ENCODE assay signal across 9 cellular contexts in genomic region chr6:36118550-36119107, GRCh38. TPM values are rescaled to one million over a fixed set of nuclear protein-coding genes. Genes with fewer than 3 reads are reported as not detected.
DNase-seq lines count a peak whose midpoint lies in the region; ATAC-seq and TF ChIP-seq lines count a peak whose summit lies in the region.
"Had no signal": no experiment of that assay in that cellular context is flagged by ENCODE, and none has a peak within 500 bp of the region (broad histone marks: within the 10 kb centered on the region; RNA-seq: fewer than 3 reads in every experiment).

No MANE protein-coding gene starts in this region.

- H3K4me3 Mint-ChIP-seq in activated B cell treated with CpG ODN at 0.5 μM for 24 hours = peak overlapping the region; percentile 32
- H3K4me3 Mint-ChIP-seq in effector memory CD8-positive, alpha-beta T cell = peak overlapping the region; percentile 69 to 89
- H3K4me3 Mint-ChIP-seq in endodermal cell = no peak overlapping the region
- H3K4me3 Mint-ChIP-seq: brain had no signal

- no peak for TF ChIP-seq CTCF in activated B cell treated with CpG ODN at 0.5 μM for 24 hours (IDR thresholded peaks at IDR 0.05)
- no peak for TF ChIP-seq CTCF in endodermal cell (conservative IDR thresholded peaks at IDR 0.05)
- no peak for TF ChIP-seq CTCF in GM20000 (IDR thresholded peaks at IDR 0.05; ENCODE audit: extremely low read depth, missing control alignments)

- CTCF ChIA-PET in activated B cell treated with CpG ODN at 0.5 μM for 24 hours (lab: Charles Lee) = interaction anchor here (1.1 to 1.7 kb wide), 3 partner anchors 14 to 24 kb away, joined by 3 to 6 read pairs (median 4); no protein-coding TSS in a partner anchor

- no peak overlapping the region for H3K9ac ChIP-seq in endodermal cell (ENCODE audit: extremely low read depth, low read length, poor library complexity, severe bottlenecking)

- intact Hi-C loops in activated B cell treated with CpG ODN at 0.5 μM for 24 hours (cut with micrococcal nuclease) = no loop called here

- peak; percentile 58 for ATAC-seq in activated B cell treated with CpG ODN at 0.5 μM for 24 hours (ENCODE audit: low read depth)
- peak; percentile 80 for ATAC-seq in effector memory CD8-positive, alpha-beta T cell (replicated peaks)
- ATAC-seq in HG03139 (IDR thresholded peaks at IDR 0.05; ENCODE audit: unreplicated experiment) = no peak

- peak overlapping the region; percentile 97 for H3K27ac Mint-ChIP-seq in activated B cell treated with CpG ODN at 0.5 μM for 24 hours
- peak overlapping the region; percentile 96 to 99 for H3K27ac Mint-ChIP-seq in effector memory CD8-positive, alpha-beta T cell
- H3K27ac Mint-ChIP-seq in endodermal cell = no peak overlapping the region

- H3K36me3 Mint-ChIP-seq in activated B cell treated with CpG ODN at 0.5 μM for 24 hours (ENCODE audit: low read depth) (no peaks in the 10 kb centered on the region), endodermal cell (ENCODE audit: low read depth) (peaks cover 2% of the 10 kb centered on the region)
- H3K36me3 Mint-ChIP-seq in effector memory CD8-positive, alpha-beta T cell (ENCODE audit: insufficient read depth) = peaks cover 15% of the 10 kb centered on the region

- POLR2A ChIA-PET in activated B cell treated with CpG ODN at 0.5 μM for 24 hours (lab: Charles Lee) = interaction anchor here (0.6 to 1.3 kb wide), 4 partner anchors 9 to 1380 kb away, joined by 3 to 6 read pairs (median 4); no protein-coding TSS in a partner anchor

- no peak overlapping the region for H3K4me3 ChIP-seq in endodermal cell (ENCODE audit: low read length)

- H3K27me3 ChIP-seq in endodermal cell (ENCODE audit: control insufficient read depth, insufficient read depth, low read length, poor library complexity, severe bottlenecking) = no peaks in the 10 kb centered on the region

- H3K9me3 ChIP-seq in endodermal cell (ENCODE audit: control insufficient read depth, low read length) = no peaks in the 10 kb centered on the region

- peak in 74 of 76 experiments; percentile 80 to 99 (median 97) for DNase-seq in HUDEP-2 (lab: John Stamatoyannopoulos, UW; ENCODE audit: unreplicated experiment in 76 of 76)
- no peak for DNase-seq in activated B cell treated with CpG ODN at 0.5 μM for 24 hours
- peak; percentile 66 to 73 (median 70) for DNase-seq in effector memory CD8-positive, alpha-beta T cell
- DNase-seq in stimulated activated CD4-positive, alpha-beta T cell treated with anti-CD3 and anti-CD28 coated beads, Interleukin-15, amount 100 ng/mL, for 24 hours = peak; percentile 60
- DNase-seq in endodermal cell = no peak
- no peak for DNase-seq in GM20000 (ENCODE audit: low spot score)
- DNase-seq in NCI-H2196 treated with DMSO at 0.1 percent for 48 hours (lab: John Stamatoyannopoulos, UW; ENCODE audit: unreplicated experiment) = no peak

- H3K27me3 Mint-ChIP-seq in activated B cell treated with CpG ODN at 0.5 μM for 24 hours = no peaks in the 10 kb centered on the region
- no peaks in the 10 kb centered on the region for H3K27me3 Mint-ChIP-seq in effector memory CD8-positive, alpha-beta T cell
- no peaks in the 10 kb centered on the region for H3K27me3 Mint-ChIP-seq in endodermal cell (ENCODE audit: insufficient read depth)
- H3K27me3 Mint-ChIP-seq: brain had no signal

- H3K4me1 Mint-ChIP-seq in activated B cell treated with CpG ODN at 0.5 μM for 24 hours (peaks cover 99% of the 10 kb centered on the region), endodermal cell (peaks cover 16% of the 10 kb centered on the region)
- peaks cover 87 to 97% of the 10 kb centered on the region in 2 donors for H3K4me1 Mint-ChIP-seq in effector memory CD8-positive, alpha-beta T cell (ENCODE audit: low read depth in 2 of 2)

- no peak overlapping the region for H3K27ac ChIP-seq in endodermal cell (ENCODE audit: low read depth, low read length)

- H3K9me3 Mint-ChIP-seq in activated B cell treated with CpG ODN at 0.5 μM for 24 hours (no peaks in the 10 kb centered on the region), endodermal cell (no peaks in the 10 kb centered on the region)
- H3K9me3 Mint-ChIP-seq in effector memory CD8-positive, alpha-beta T cell = no peaks in the 10 kb centered on the region
- H3K9me3 Mint-ChIP-seq: brain had no signal

- H3K36me3 ChIP-seq in endodermal cell (ENCODE audit: control insufficient read depth, insufficient read depth, low read length) = no peaks in the 10 kb centered on the region

- H3K4me1 ChIP-seq in endodermal cell (ENCODE audit: control insufficient read depth, insufficient read depth, low read length) = no peaks in the 10 kb centered on the region

- 75 to 94% methylated on average over 2 to 4 of the region's 4 CpGs for WGBS in endodermal cell (ENCODE audit: insufficient coverage in 1 of 2, insufficient read length in 1 of 2), 2 experiments

RNA-seq across cellular contexts. Expression of gene MAPK13, which starts 11.7 kb away (rescaled TPM):
- total RNA-seq in activated B cell treated with CpG ODN at 0.5 μM for 24 hours (20.1 and 22.7 TPM in 2 replicates), endodermal cell (10 to 100 TPM; 14.6 to 16.0 TPM)
- 3.1 TPM for polyA plus RNA-seq in endodermal cell (2013, experiment 1 of 2)
- 2.1 TPM for polyA plus RNA-seq in endodermal cell (2013, experiment 2 of 2)

Comparison
In these comparisons a context has a peak if more than half of its experiments do, and no peak if none do; other contexts are left out.
1. DNase-seq: peak in HUDEP-2 (74 of 76), effector memory CD8-positive, alpha-beta T cell (3 of 3) and stimulated activated CD4-positive, alpha-beta T cell treated with anti-CD3 and anti-CD28 coated beads, Interleukin-15, amount 100 ng/mL, for 24 hours (single experiment); none in activated B cell treated with CpG ODN at 0.5 μM for 24 hours (single experiment), endodermal cell (single experiment), GM20000 (single experiment) and NCI-H2196 treated with DMSO at 0.1 percent for 48 hours (single experiment).